ENCODE assay signal across 17 cellular contexts in genomic region chr3:135099734-135100348, GRCh38.
DNase-seq lines count a peak whose midpoint lies in the region; ATAC-seq and TF ChIP-seq lines count a peak whose summit lies in the region.
"Had no signal": no experiment of that assay in that cellular context is flagged by ENCODE, and none has a peak within 500 bp of the region (broad histone marks: within the 10 kb centered on the region; RNA-seq: fewer than 3 reads in every experiment).

No MANE protein-coding gene starts in this region.

- DNase-seq in NCI-H146 (lab: John Stamatoyannopoulos, UW) (peak; percentile 25), NCI-H146 treated with DMSO at 0.1 percent for 48 hours (lab: John Stamatoyannopoulos, UW; ENCODE audit: unreplicated experiment) (no peak), right lobe of liver (no peak)
- no peak for DNase-seq in NK-92 treated with Interleukin-12 subunit alpha and Interleukin-12 subunit beta, amount 100 ng/mL, for 24 hours (lab: John Stamatoyannopoulos, UW)
- DNase-seq: 8988T; AML-193; Caco-2; CD8-positive, alpha-beta memory T cell; DND-41; GDM1; GOT3 had no signal

- H3K9me2 ChIP-seq in neural cell (ENCODE audit: insufficient read depth, low read length), result no peaks in the 10 kb centered on the region

- H3K27me3 ChIP-seq in liver (ENCODE audit: control insufficient read depth in 4 of 4, insufficient read depth in 4 of 4, low read length in 3 of 4), result no peaks in the 10 kb centered on the region
- H3K27me3 ChIP-seq in right lobe of liver, result no peaks in the 10 kb centered on the region
- H3K27me3 ChIP-seq in neural cell (ENCODE audit: insufficient read depth, low read depth, low read length), result no peaks in the 10 kb centered on the region
- H3K27me3 ChIP-seq: BLaER1 had no signal

- WGBS in liver, result 70% methylated on average over 5 of the region's 5 CpGs
- 61% methylated on average over 5 of the region's 5 CpGs for WGBS in right lobe of liver (ENCODE audit: insufficient coverage, low coverage, low lambda C conversion rate, missing lambda C conversion rate)

- TF ChIP-seq EP300 in neural cell (conservative IDR thresholded peaks at IDR 0.05; ENCODE audit: poor library complexity, severe bottlenecking), result no peak

- no peak for TF ChIP-seq POLR2A in right lobe of liver (IDR thresholded peaks at IDR 0.05)

- H3K4me1 ChIP-seq in liver (ENCODE audit: control insufficient read depth in 4 of 4, insufficient read depth in 4 of 4, low read length in 3 of 4) (no peaks in the 10 kb centered on the region), right lobe of liver (no peaks in the 10 kb centered on the region)
- H3K4me1 ChIP-seq: BLaER1, Caco-2, HAP-1 had no signal

- intact Hi-C loops in right lobe of liver (cut with DNase I), result no loop called here

- peak; percentile 7 for TF ChIP-seq CTCF in liver (IDR thresholded peaks at IDR 0.05; ENCODE audit: low read depth, low read length, missing input control)
- no peak for TF ChIP-seq CTCF in right lobe of liver (IDR thresholded peaks at IDR 0.05)
- peak; percentile 55 for TF ChIP-seq CTCF in neural cell (IDR thresholded peaks at IDR 0.05; ENCODE audit: poor library complexity, severe bottlenecking)

- no peak overlapping the region for H3K4me2 ChIP-seq in neural cell (ENCODE audit: low read length)
- H3K4me2 ChIP-seq: BLaER1 had no signal

- H3K36me3 ChIP-seq in liver (ENCODE audit: control insufficient read depth in 4 of 4, insufficient read depth in 3 of 4, low read depth in 1 of 4, low read length in 3 of 4) (no peaks in the 10 kb centered on the region), right lobe of liver (no peaks in the 10 kb centered on the region), neural cell (ENCODE audit: insufficient read depth, low read length) (no peaks in the 10 kb centered on the region)
- H3K36me3 ChIP-seq: BLaER1, HAP-1 had no signal

- no peak overlapping the region for H3K9ac ChIP-seq in liver (ENCODE audit: low read depth in 1 of 2, low read length in 2 of 2)
- H3K9ac ChIP-seq in neural cell (ENCODE audit: low read length), result no peak overlapping the region
- H3K9ac ChIP-seq: BLaER1 had no signal

- H2AFZ ChIP-seq in neural cell (ENCODE audit: low read depth, low read length), result no peak overlapping the region

- H3F3A ChIP-seq in neural cell (ENCODE audit: insufficient read depth, low read length, poor library complexity, severe bottlenecking), result no peaks in the 10 kb centered on the region

- H3K9me3 ChIP-seq in liver (ENCODE audit: control insufficient read depth in 4 of 4, low read length in 3 of 4), result no peaks in the 10 kb centered on the region
- H3K9me3 ChIP-seq in right lobe of liver, result no peaks in the 10 kb centered on the region
- no peaks in the 10 kb centered on the region for H3K9me3 ChIP-seq in neural cell (ENCODE audit: low read length)
- H3K9me3 ChIP-seq: BLaER1, Caco-2, HAP-1 had no signal

- TF ChIP-seq RAD21 in liver (IDR thresholded peaks at IDR 0.05), result peak; percentile 24 to 33
- peak; percentile 55 for TF ChIP-seq RAD21 in neural cell (conservative IDR thresholded peaks at IDR 0.05)

- H3K4me3 ChIP-seq in liver (ENCODE audit: low read depth in 1 of 3, low read length in 3 of 3) (no peak overlapping the region), right lobe of liver (no peak overlapping the region), neural cell (ENCODE audit: low read length) (peak overlapping the region; percentile 25)
- H3K4me3 ChIP-seq: BLaER1, HAP-1 had no signal

- H4K20me1 ChIP-seq in neural cell (ENCODE audit: insufficient read depth), result no peaks in the 10 kb centered on the region
- H4K20me1 ChIP-seq: BLaER1 had no signal

- H3K79me2 ChIP-seq in neural cell (replicated peaks; ENCODE audit: insufficient read depth, low read length), result no peaks in the 10 kb centered on the region

- no peak overlapping the region for H3K27ac ChIP-seq in liver (ENCODE audit: low read depth in 1 of 2, low read length in 2 of 2)
- no peak overlapping the region for H3K27ac ChIP-seq in right lobe of liver
- peak overlapping the region; percentile 74 for H3K27ac ChIP-seq in neural cell (ENCODE audit: low read length)
- H3K27ac ChIP-seq: BLaER1 had no signal

- ATAC-seq in right lobe of liver, result no peak
- no peak for ATAC-seq in HG03342 (IDR thresholded peaks at IDR 0.05; ENCODE audit: unreplicated experiment)
- ATAC-seq: HepG2 had no signal

TF ChIP-seq in liver, 16 proteins besides CTCF, POLR2A, EP300 and RAD21:
- TF ChIP-seq, protein P1, sequence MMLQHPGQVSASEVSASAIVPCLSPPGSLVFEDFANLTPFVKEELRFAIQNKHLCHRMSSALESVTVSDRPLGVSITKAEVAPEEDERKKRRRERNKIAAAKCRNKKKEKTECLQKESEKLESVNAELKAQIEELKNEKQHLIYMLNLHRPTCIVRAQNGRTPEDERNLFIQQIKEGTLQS (IDR thresholded peaks at IDR 0.05), result no peak
- no peak for TF ChIP-seq GABPA (IDR thresholded peaks at IDR 0.05 in 1 of 2, conservative IDR thresholded peaks at IDR 0.05 in 1 of 2)
- TF ChIP-seq, protein P2, sequence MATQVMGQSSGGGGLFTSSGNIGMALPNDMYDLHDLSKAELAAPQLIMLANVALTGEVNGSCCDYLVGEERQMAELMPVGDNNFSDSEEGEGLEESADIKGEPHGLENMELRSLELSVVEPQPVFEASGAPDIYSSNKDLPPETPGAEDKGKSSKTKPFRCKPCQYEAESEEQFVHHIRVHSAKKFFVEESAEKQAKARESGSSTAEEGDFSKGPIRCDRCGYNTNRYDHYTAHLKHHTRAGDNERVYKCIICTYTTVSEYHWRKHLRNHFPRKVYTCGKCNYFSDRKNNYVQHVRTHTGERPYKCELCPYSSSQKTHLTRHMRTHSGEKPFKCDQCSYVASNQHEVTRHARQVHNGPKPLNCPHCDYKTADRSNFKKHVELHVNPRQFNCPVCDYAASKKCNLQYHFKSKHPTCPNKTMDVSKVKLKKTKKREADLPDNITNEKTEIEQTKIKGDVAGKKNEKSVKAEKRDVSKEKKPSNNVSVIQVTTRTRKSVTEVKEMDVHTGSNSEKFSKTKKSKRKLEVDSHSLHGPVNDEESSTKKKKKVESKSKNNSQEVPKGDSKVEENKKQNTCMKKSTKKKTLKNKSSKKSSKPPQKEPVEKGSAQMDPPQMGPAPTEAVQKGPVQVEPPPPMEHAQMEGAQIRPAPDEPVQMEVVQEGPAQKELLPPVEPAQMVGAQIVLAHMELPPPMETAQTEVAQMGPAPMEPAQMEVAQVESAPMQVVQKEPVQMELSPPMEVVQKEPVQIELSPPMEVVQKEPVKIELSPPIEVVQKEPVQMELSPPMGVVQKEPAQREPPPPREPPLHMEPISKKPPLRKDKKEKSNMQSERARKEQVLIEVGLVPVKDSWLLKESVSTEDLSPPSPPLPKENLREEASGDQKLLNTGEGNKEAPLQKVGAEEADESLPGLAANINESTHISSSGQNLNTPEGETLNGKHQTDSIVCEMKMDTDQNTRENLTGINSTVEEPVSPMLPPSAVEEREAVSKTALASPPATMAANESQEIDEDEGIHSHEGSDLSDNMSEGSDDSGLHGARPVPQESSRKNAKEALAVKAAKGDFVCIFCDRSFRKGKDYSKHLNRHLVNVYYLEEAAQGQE (IDR thresholded peaks at IDR 0.05), result no peak
- TF ChIP-seq HNF4G (IDR thresholded peaks at IDR 0.05), result no peak
- no peak for TF ChIP-seq YY1 (IDR thresholded peaks at IDR 0.05)
- peak in 1 of 2 donors; percentile 9 for TF ChIP-seq RXRA (IDR thresholded peaks at IDR 0.05)
- TF ChIP-seq FOXA2 (IDR thresholded peaks at IDR 0.05), result no peak
- no peak for TF ChIP-seq NR2F2 (IDR thresholded peaks at IDR 0.05)

TF ChIP-seq in neural cell, 6 proteins besides CTCF, POLR2A, EP300 and RAD21:
- TF ChIP-seq SMC3 (conservative IDR thresholded peaks at IDR 0.05; ENCODE audit: poor library complexity) (peak; percentile 49), MXI1 (conservative IDR thresholded peaks at IDR 0.05; ENCODE audit: poor library complexity, severe bottlenecking) (no peak)

Comparison
In these comparisons a context has a peak if more than half of its experiments do, and no peak if none do; other contexts are left out.
1. CTCF ChIP-seq: peak in liver (single experiment) and neural cell (single experiment); none in right lobe of liver (0 of 4).